ENCODE assay signal across 1 cellular context in genomic region chr19:3056454-3057016, GRCh38.
A peak's percentile ranks its signal among the peaks of the same experiment; 100 is the strongest.
TF ChIP-seq lines count a peak whose summit lies in the region.

No MANE protein-coding gene starts in this region.

TF ChIP-seq in WTC11, 78 proteins besides CTCF, POLR2A, EP300 and RAD21 (continued from another document):
- TF ChIP-seq FOXP4 (CRISPR knock-in tag; IDR thresholded peaks at IDR 0.05) (peak; percentile 17; the same call in 1 of the 2 replicates), ATF2 (CRISPR knock-in tag; IDR thresholded peaks at IDR 0.05; ENCODE audit: borderline replicate concordance, low read depth) (no peak), SMAD4 (CRISPR knock-in tag; IDR thresholded peaks at IDR 0.05) (no peak), ATF6 (CRISPR knock-in tag; IDR thresholded peaks at IDR 0.05) (no peak), CREB1 (CRISPR knock-in tag; IDR thresholded peaks at IDR 0.05) (no peak), GABPB1 (CRISPR knock-in tag; IDR thresholded peaks at IDR 0.05) (no peak)
